ENCODE assay signal across 33 cellular contexts in genomic region chr5:123007771-123008170, GRCh38. TPM values are rescaled to one million over a fixed set of nuclear protein-coding genes. Genes with fewer than 3 reads are reported as not detected.
"Had no signal": no experiment of that assay in that cellular context is flagged by ENCODE, and none has a peak within 500 bp of the region (broad histone marks: within the 10 kb centered on the region; RNA-seq: fewer than 3 reads in every experiment).

No MANE protein-coding gene starts in this region.

- H3K9ac ChIP-seq: neural progenitor cell had no signal

- H2AFZ ChIP-seq: neural progenitor cell had no signal

- H3K4me1 ChIP-seq: colonic mucosa, esophagus muscularis mucosa, foreskin keratinocyte, gastroesophageal sphincter, heart right ventricle, left lung, neural progenitor cell, psoas muscle, sigmoid colon, spleen, transverse colon, upper lobe of right lung, vagina had no signal

- H3K4me3 ChIP-seq: colonic mucosa, esophagus muscularis mucosa, gastroesophageal sphincter, heart right ventricle, left lung, mucosa of descending colon, neural progenitor cell, ovary, psoas muscle, sigmoid colon, skin epidermis, spleen, thoracic aorta, transverse colon, upper lobe of right lung, vagina had no signal

- H3K36me3 ChIP-seq: colonic mucosa, neural progenitor cell, ovary, transverse colon, vagina had no signal

- H3K27me3 ChIP-seq: colonic mucosa, esophagus muscularis mucosa, foreskin keratinocyte, gastroesophageal sphincter, heart right ventricle, left lung, neural progenitor cell, ovary, sigmoid colon, spleen, transverse colon, upper lobe of right lung, vagina had no signal

- H3K27ac Mint-ChIP-seq: dendritic cell treated with granulocyte-macrophage colony-stimulating factor and Interleukin-4, amounts not matched to agents 40 ng/mL and 50 ng/mL, for 4 days; endodermal cell; naive thymus-derived CD4-positive, alpha-beta T cell; nephron; neural progenitor cell; stimulated activated memory B cell treated with anti-CD40 and anti-IgM and Interleukin-4, amounts not matched to agents 10 μg/mL and 1 μg/mL and 100 μg/mL, for 72 hours had no signal

- H3K27me3 Mint-ChIP-seq: dendritic cell treated with granulocyte-macrophage colony-stimulating factor and Interleukin-4, amounts not matched to agents 40 ng/mL and 50 ng/mL, for 4 days; naive thymus-derived CD4-positive, alpha-beta T cell; stimulated activated memory B cell treated with anti-CD40 and anti-IgM and Interleukin-4, amounts not matched to agents 10 μg/mL and 1 μg/mL and 100 μg/mL, for 72 hours had no signal

- DNase-seq: colonic mucosa; effector CD8-positive, alpha-beta T cell; endodermal cell; foreskin keratinocyte; heart right ventricle; hippocampal formation; left cardiac atrium; left lung; mesenchymal stem cell; mucosa of descending colon; naive thymus-derived CD4-positive, alpha-beta T cell; occipital lobe; ovary; posterior cingulate gyrus; psoas muscle; right cardiac atrium; sigmoid colon; spleen; stimulated activated CD4-positive, alpha-beta T cell treated with anti-CD3 and anti-CD28 coated beads, Interleukin-4, amount 100 ng/mL, for 4 hours; stimulated activated naive CD8-positive, alpha-beta T cell treated with anti-CD3 and anti-CD28 coated beads, Interleukin-15, Interleukin-2, amounts not matched to agents 100 U/mL and 50 U/mL, for 24 hours; transverse colon; upper lobe of right lung had no signal

- ATAC-seq: foreskin keratinocyte; gastroesophageal sphincter; heart right ventricle; left cardiac atrium; left lung; mucosa of descending colon; naive thymus-derived CD4-positive, alpha-beta T cell; psoas muscle; right cardiac atrium; stimulated activated memory B cell treated with anti-CD40 and anti-IgM and Interleukin-4, amounts not matched to agents 10 μg/mL and 1 μg/mL and 100 μg/mL, for 72 hours; stimulated activated naive CD8-positive, alpha-beta T cell treated with anti-CD3 and anti-CD28 coated beads, Interleukin-15, Interleukin-2, amounts not matched to agents 100 U/mL and 50 U/mL, for 24 hours; upper lobe of right lung had no signal

- H3K27ac ChIP-seq: colonic mucosa, esophagus muscularis mucosa, foreskin keratinocyte, gastroesophageal sphincter, heart right ventricle, left lung, neural progenitor cell, ovary, psoas muscle, sigmoid colon, skin epidermis, spleen, thoracic aorta, transverse colon, upper lobe of right lung, vagina had no signal

- H3K9me3 Mint-ChIP-seq: endodermal cell; mesothelial cell of epicardium; nephron; neural progenitor cell; stimulated activated memory B cell treated with anti-CD40 and anti-IgM and Interleukin-4, amounts not matched to agents 10 μg/mL and 1 μg/mL and 100 μg/mL, for 72 hours had no signal

- H3K9me3 ChIP-seq: colonic mucosa, esophagus muscularis mucosa, gastroesophageal sphincter, heart right ventricle, left lung, mucosa of descending colon, ovary, psoas muscle, sigmoid colon, spleen, thoracic aorta, transverse colon, upper lobe of right lung, vagina had no signal

- FAIRE-seq: islet of Langerhans had no signal

- H3K4me3 Mint-ChIP-seq: dendritic cell treated with granulocyte-macrophage colony-stimulating factor and Interleukin-4, amounts not matched to agents 40 ng/mL and 50 ng/mL, for 4 days; endodermal cell; mesothelial cell of epicardium; naive thymus-derived CD4-positive, alpha-beta T cell; nephron; neural progenitor cell; stimulated activated memory B cell treated with anti-CD40 and anti-IgM and Interleukin-4, amounts not matched to agents 10 μg/mL and 1 μg/mL and 100 μg/mL, for 72 hours had no signal

- H3K4me1 Mint-ChIP-seq: endodermal cell; naive thymus-derived CD4-positive, alpha-beta T cell; nephron had no signal

- H3K4me2 ChIP-seq: neural progenitor cell had no signal

RNA-seq across cellular contexts. Expression of gene PPIC, which starts 28.8 kb away (rescaled TPM):
- total RNA-seq: naive thymus-derived CD4-positive, alpha-beta T cell had no signal
- polyA plus RNA-seq: naive thymus-derived CD4-positive, alpha-beta T cell had no signal
